Comparison of ENCODE assay signal across 9 cellular contexts in the genomic region with DNA sequence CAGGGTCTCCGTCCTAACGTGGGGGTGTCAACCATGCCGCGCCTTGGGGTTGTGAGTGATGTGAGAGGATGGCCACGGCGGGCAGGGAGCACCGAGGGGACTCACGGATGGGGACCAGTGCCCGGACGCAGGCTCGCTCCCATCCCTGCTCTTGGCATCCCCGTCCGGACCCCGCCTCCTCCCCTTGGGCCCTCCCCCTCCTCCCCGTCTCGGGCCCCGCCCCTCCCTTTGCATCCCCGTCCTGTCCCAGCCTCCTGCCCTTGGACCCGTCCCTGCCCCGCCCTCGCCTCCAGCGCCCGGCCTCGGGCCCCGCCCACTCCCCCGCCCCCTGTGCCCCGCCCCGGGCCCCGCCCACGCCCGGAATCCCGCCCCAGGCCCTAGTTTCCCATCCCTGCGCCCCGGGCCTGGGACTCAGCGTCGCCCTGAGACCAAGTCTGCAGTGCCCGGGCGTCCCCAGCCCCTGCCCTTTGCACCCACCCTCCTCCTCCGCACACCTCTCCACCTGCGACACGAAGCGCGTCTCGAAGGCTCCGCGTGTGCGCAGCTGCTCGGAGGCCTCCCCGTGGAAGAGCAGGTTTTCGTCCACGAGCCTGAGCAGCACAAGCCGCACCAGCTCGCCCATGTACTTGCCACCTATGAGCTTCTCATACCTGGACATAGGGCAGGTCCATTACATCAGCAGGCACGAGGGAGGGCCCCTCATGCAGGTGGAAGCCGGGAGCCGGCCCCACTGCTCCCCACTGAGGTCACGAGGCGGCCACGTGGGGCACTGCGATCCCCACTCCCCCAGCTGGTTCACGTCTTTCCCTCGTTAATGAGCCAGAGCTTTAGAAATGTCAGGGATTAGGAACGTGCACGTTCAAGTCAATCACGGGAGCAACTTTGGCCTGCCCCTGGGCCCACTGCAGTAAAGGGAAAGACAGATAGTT. TPM values are rescaled to one million over a fixed set of nuclear protein-coding genes. Genes with fewer than 3 reads are reported as not detected.
DNase-seq lines count a peak whose midpoint lies in the region; ATAC-seq and TF ChIP-seq lines count a peak whose summit lies in the region.
"Had no signal": no experiment of that assay in that cellular context is flagged by ENCODE, and none has a peak within 500 bp of the region (broad histone marks: within the 10 kb centered on the region; RNA-seq: fewer than 3 reads in every experiment).

No MANE protein-coding gene starts in this region.

- POLR2A ChIA-PET in activated CD8-positive, alpha-beta T cell treated with anti-CD3 and anti-CD28 coated beads for 36 hours (lab: Charles Lee), result interaction anchor here (0.8 kb wide), 1 partner anchor 99 kb away, joined by 3 read pairs; no protein-coding TSS in a partner anchor

- no peaks in the 10 kb centered on the region for H3K9me3 ChIP-seq in lung (ENCODE audit: control insufficient read depth in 2 of 2, insufficient read depth in 1 of 2, low read length in 1 of 2)

- H3K4me1 Mint-ChIP-seq in activated CD8-positive, alpha-beta T cell treated with anti-CD3 and anti-CD28 coated beads for 36 hours (ENCODE audit: low read depth), result peaks cover 10% of the 10 kb centered on the region

- CTCF ChIA-PET in activated CD8-positive, alpha-beta T cell treated with anti-CD3 and anti-CD28 coated beads for 36 hours (lab: Charles Lee), result interaction anchor here (1.8 kb wide), 1 partner anchor 15 kb away, joined by 7 read pairs; no protein-coding TSS in a partner anchor

- peak; percentile 22 to 37 for DNase-seq in activated CD8-positive, alpha-beta memory T cell treated with anti-CD3 and anti-CD28 coated beads for 1 hour (ENCODE audit: extremely low read depth in 1 of 2, low read depth in 1 of 2)
- no peak for DNase-seq in activated CD8-positive, alpha-beta memory T cell treated with anti-CD3 and anti-CD28 coated beads for 24 hours
- peak; percentile 79 for DNase-seq in activated CD8-positive, alpha-beta T cell treated with anti-CD3 and anti-CD28 coated beads for 36 hours
- peak; percentile 48 for DNase-seq in effector CD4-positive, alpha-beta T cell
- DNase-seq in lung (ENCODE audit: low spot score), result peak; percentile 77
- DNase-seq in stimulated activated CD4-positive, alpha-beta T cell treated with anti-CD3 and anti-CD28 coated beads, TNF-alpha, amount 100 ng/mL, for 48 hours (ENCODE audit: low read depth in 3 of 3), result peak; percentile 27 to 79 (median 38)

- peak; percentile 91 for ATAC-seq in activated CD8-positive, alpha-beta T cell treated with anti-CD3 and anti-CD28 coated beads for 36 hours
- ATAC-seq in lung (ENCODE audit: insufficient read depth, low FRiP score), result peak; percentile 81
- no peak for ATAC-seq in GM19452 (IDR thresholded peaks at IDR 0.05; ENCODE audit: unreplicated experiment)
- ATAC-seq in HG02610 (IDR thresholded peaks at IDR 0.05; ENCODE audit: unreplicated experiment), result no peak

- no peaks in the 10 kb centered on the region for H3K36me3 ChIP-seq in lung (ENCODE audit: control insufficient read depth in 2 of 2, insufficient read depth in 2 of 2, low read length in 2 of 2)

- H3K27me3 ChIP-seq in lung (ENCODE audit: control insufficient read depth, insufficient read depth), result no peaks in the 10 kb centered on the region

- WGBS in lung, 2 donors, result 16 to 25% methylated on average over 47 to 65 of the region's 65 CpGs

- peak overlapping the region; percentile 66 for H3K27ac Mint-ChIP-seq in activated CD8-positive, alpha-beta T cell treated with anti-CD3 and anti-CD28 coated beads for 36 hours

- peak overlapping the region; percentile 69 for H3K4me3 Mint-ChIP-seq in activated CD8-positive, alpha-beta T cell treated with anti-CD3 and anti-CD28 coated beads for 36 hours

- no peaks in the 10 kb centered on the region for H3K36me3 Mint-ChIP-seq in activated CD8-positive, alpha-beta T cell treated with anti-CD3 and anti-CD28 coated beads for 36 hours (ENCODE audit: low read depth)

- intact Hi-C loops in activated CD8-positive, alpha-beta T cell treated with anti-CD3 and anti-CD28 coated beads for 36 hours (cut with micrococcal nuclease), result no loop called here

- TF ChIP-seq CTCF in activated CD8-positive, alpha-beta T cell treated with anti-CD3 and anti-CD28 coated beads for 36 hours (IDR thresholded peaks at IDR 0.05), result no peak
- TF ChIP-seq CTCF in lung (IDR thresholded peaks at IDR 0.05; ENCODE audit: control extremely low read depth, extremely low read depth), result no peak

- H3K4me1 ChIP-seq in lung (ENCODE audit: control insufficient read depth in 2 of 2, insufficient read depth in 2 of 2, low read length in 2 of 2), result peaks cover 0 to 10% of the 10 kb centered on the region in 2 donors

- H3K27me3 Mint-ChIP-seq in activated CD8-positive, alpha-beta T cell treated with anti-CD3 and anti-CD28 coated beads for 36 hours, result no peaks in the 10 kb centered on the region

- H3K27ac ChIP-seq in lung (ENCODE audit: low read depth in 1 of 2, low read length in 1 of 2), result no peak overlapping the region
- H3K27ac ChIP-seq: C4-2B had no signal

- peak overlapping the region; percentile 20 for H3K4me3 ChIP-seq in lung

- no peaks in the 10 kb centered on the region for H3K9me3 Mint-ChIP-seq in activated CD8-positive, alpha-beta T cell treated with anti-CD3 and anti-CD28 coated beads for 36 hours

RNA-seq across cellular contexts. Expression of a gene that starts 5.1 kb away (rescaled TPM):
- total RNA-seq in activated CD8-positive, alpha-beta T cell treated with anti-CD3 and anti-CD28 coated beads for 36 hours, result not detected
- total RNA-seq in lung, result 10 to 100 TPM in 1 of 2 donors, not detected in 1; 13.0 TPM
- polyA plus RNA-seq in lung, result under 1 TPM in 1 of 2 donors, not detected in 1; 0.08 TPM

RNA-seq across cellular contexts. Expression of a gene that starts 22.9 kb away (rescaled TPM):
- 100 to 1,000 TPM; 243 to 251 TPM for total RNA-seq in activated CD8-positive, alpha-beta T cell treated with anti-CD3 and anti-CD28 coated beads for 36 hours
- 10 to 100 TPM; 48.8 to 90.7 TPM for total RNA-seq in lung
- 10 to 100 TPM; 61.9 to 80.7 TPM for polyA plus RNA-seq in lung

RNA-seq across cellular contexts. Expression of a gene that starts 42.1 kb away (rescaled TPM):
- 10 to 100 TPM; 29.1 to 30.4 TPM for total RNA-seq in activated CD8-positive, alpha-beta T cell treated with anti-CD3 and anti-CD28 coated beads for 36 hours
- total RNA-seq in lung, result 100 to 1,000 TPM in 1 of 2 donors, 10 to 100 TPM in 1; 43.4 to 124 TPM
- polyA plus RNA-seq in lung, result 10 to 100 TPM; 68.3 to 69.0 TPM

RNA-seq across cellular contexts. Expression of a gene that starts 43.0 kb away (rescaled TPM):
- 1 to 10 TPM; 2.1 to 2.6 TPM for total RNA-seq in activated CD8-positive, alpha-beta T cell treated with anti-CD3 and anti-CD28 coated beads for 36 hours
- total RNA-seq in lung, result 1 to 10 TPM in 1 of 2 donors, under 1 TPM in 1; 0.40 to 1.1 TPM
- polyA plus RNA-seq in lung, result under 1 TPM; 0.25 to 0.45 TPM

RNA-seq across cellular contexts. Expression of a gene that starts 54.5 kb away (rescaled TPM):
- 10 to 100 TPM; 49.3 to 50.9 TPM for total RNA-seq in activated CD8-positive, alpha-beta T cell treated with anti-CD3 and anti-CD28 coated beads for 36 hours
- 10 to 100 TPM; 28.4 to 74.0 TPM for total RNA-seq in lung
- polyA plus RNA-seq in lung, result 10 to 100 TPM; 37.9 to 82.1 TPM

Comparison
In these comparisons a context has a peak if more than half of its experiments do, and no peak if none do; other contexts are left out.
1. ATAC-seq: peak in activated CD8-positive, alpha-beta T cell treated with anti-CD3 and anti-CD28 coated beads for 36 hours (single experiment) and lung (single experiment); none in GM19452 (single experiment) and HG02610 (single experiment).